In the genomic region with DNA sequence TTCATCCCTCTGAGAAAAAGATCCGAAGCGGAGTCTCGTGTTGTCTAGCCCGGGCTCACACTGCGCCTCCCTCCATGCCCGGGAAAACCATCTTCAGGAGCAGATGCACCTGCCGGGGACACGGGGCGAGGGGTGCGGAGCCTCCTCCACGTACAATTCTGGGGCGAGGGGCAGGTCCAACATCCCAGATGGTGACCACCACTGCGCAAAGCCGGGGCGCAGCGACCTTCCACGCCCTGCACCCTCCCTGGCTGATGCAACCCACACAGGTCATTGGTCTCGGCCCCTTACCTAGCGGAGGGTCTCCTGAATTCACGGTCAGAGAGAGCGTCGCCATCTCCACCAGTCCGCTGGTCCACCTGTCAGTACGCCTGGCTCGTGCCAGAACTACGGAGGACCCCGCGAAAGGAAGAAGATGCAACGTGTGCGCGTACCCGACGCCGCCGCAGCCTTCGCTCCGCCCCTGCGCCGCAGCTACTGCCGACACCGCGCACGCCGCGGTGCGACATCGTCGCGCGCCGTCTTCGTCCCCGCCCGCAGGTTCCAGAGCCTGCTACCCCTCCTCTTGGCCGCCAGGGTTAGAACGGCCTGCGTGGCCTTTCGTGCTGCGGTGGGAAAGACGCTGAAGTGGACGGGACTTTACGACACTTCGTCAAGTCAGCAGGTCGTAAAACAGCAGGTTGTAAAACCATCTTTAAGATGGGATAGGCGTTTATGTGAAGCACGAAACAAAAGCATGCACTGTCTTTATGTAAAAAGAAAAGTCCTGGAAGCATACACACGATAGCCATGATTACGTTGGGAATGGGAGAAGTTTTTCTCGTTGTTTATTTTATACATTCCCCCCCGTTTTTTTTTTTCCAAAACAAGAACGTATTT, we compare ENCODE assay signal across 1 cellular context.
TF ChIP-seq lines count a peak whose summit lies in the region.

TSS of gene EPRS1 (minus strand) at position 454 of the 879 bp plus-strand sequence. CDS start at position 337, 117 bp downstream.

TF ChIP-seq in K562, 482 proteins besides CTCF, POLR2A, EP300 and RAD21 (continued from another document and continues in another):
- TF ChIP-seq, protein P1, sequence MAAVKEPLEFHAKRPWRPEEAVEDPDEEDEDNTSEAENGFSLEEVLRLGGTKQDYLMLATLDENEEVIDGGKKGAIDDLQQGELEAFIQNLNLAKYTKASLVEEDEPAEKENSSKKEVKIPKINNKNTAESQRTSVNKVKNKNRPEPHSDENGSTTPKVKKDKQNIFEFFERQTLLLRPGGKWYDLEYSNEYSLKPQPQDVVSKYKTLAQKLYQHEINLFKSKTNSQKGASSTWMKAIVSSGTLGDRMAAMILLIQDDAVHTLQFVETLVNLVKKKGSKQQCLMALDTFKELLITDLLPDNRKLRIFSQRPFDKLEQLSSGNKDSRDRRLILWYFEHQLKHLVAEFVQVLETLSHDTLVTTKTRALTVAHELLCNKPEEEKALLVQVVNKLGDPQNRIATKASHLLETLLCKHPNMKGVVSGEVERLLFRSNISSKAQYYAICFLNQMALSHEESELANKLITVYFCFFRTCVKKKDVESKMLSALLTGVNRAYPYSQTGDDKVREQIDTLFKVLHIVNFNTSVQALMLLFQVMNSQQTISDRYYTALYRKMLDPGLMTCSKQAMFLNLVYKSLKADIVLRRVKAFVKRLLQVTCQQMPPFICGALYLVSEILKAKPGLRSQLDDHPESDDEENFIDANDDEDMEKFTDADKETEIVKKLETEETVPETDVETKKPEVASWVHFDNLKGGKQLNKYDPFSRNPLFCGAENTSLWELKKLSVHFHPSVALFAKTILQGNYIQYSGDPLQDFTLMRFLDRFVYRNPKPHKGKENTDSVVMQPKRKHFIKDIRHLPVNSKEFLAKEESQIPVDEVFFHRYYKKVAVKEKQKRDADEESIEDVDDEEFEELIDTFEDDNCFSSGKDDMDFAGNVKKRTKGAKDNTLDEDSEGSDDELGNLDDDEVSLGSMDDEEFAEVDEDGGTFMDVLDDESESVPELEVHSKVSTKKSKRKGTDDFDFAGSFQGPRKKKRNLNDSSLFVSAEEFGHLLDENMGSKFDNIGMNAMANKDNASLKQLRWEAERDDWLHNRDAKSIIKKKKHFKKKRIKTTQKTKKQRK (IDR thresholded peaks at IDR 0.05; ENCODE audit: borderline replicate concordance, low read depth, low read length), result no peak
- TF ChIP-seq, protein P2, sequence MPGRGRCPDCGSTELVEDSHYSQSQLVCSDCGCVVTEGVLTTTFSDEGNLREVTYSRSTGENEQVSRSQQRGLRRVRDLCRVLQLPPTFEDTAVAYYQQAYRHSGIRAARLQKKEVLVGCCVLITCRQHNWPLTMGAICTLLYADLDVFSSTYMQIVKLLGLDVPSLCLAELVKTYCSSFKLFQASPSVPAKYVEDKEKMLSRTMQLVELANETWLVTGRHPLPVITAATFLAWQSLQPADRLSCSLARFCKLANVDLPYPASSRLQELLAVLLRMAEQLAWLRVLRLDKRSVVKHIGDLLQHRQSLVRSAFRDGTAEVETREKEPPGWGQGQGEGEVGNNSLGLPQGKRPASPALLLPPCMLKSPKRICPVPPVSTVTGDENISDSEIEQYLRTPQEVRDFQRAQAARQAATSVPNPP (IDR thresholded peaks at IDR 0.05; ENCODE audit: borderline replicate concordance, insufficient read depth, insufficient read length), result no peak
- TF ChIP-seq, protein P3, sequence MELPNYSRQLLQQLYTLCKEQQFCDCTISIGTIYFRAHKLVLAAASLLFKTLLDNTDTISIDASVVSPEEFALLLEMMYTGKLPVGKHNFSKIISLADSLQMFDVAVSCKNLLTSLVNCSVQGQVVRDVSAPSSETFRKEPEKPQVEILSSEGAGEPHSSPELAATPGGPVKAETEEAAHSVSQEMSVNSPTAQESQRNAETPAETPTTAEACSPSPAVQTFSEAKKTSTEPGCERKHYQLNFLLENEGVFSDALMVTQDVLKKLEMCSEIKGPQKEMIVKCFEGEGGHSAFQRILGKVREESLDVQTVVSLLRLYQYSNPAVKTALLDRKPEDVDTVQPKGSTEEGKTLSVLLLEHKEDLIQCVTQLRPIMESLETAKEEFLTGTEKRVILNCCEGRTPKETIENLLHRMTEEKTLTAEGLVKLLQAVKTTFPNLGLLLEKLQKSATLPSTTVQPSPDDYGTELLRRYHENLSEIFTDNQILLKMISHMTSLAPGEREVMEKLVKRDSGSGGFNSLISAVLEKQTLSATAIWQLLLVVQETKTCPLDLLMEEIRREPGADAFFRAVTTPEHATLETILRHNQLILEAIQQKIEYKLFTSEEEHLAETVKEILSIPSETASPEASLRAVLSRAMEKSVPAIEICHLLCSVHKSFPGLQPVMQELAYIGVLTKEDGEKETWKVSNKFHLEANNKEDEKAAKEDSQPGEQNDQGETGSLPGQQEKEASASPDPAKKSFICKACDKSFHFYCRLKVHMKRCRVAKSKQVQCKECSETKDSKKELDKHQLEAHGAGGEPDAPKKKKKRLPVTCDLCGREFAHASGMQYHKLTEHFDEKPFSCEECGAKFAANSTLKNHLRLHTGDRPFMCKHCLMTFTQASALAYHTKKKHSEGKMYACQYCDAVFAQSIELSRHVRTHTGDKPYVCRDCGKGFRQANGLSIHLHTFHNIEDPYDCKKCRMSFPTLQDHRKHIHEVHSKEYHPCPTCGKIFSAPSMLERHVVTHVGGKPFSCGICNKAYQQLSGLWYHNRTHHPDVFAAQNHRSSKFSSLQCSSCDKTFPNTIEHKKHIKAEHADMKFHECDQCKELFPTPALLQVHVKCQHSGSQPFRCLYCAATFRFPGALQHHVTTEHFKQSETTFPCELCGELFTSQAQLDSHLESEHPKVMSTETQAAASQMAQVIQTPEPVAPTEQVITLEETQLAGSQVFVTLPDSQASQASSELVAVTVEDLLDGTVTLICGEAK (IDR thresholded peaks at IDR 0.05), result 0 out of 2 replicates have a peak, but pooled peaks have one; percentile 40
- TF ChIP-seq, protein P3 (CRISPR knock-in tag; IDR thresholded peaks at IDR 0.05), result no peak
- TF ChIP-seq TARDBP (IDR thresholded peaks at IDR 0.05) (peak; percentile 73; the same call in 1 of the 2 replicates), TGIF2 (CRISPR knock-in tag; IDR thresholded peaks at IDR 0.05) (no peak), ZBTB11 (CRISPR knock-in tag; IDR thresholded peaks at IDR 0.05) (peak in 1 of 3 experiments; percentile 64; a peak in 2 of 6 replicates), CTCFL (IDR thresholded peaks at IDR 0.05; ENCODE audit: borderline replicate concordance, insufficient read depth, low read depth, low read length, poor library complexity, severe bottlenecking) (peak; percentile 81), MED1 (CRISPR knock-in tag; IDR thresholded peaks at IDR 0.05; ENCODE audit: borderline replicate concordance) (no peak), PRMT5 (CRISPR knock-in tag; IDR thresholded peaks at IDR 0.05) (no peak), RBM34 (IDR thresholded peaks at IDR 0.05; ENCODE audit: borderline replicate concordance, insufficient read depth, low read length) (no peak), ZNF780A (CRISPR knock-in tag; IDR thresholded peaks at IDR 0.05) (no peak), RBM15 (IDR thresholded peaks at IDR 0.05; ENCODE audit: insufficient read depth, low read length) (no peak), TSHZ1 (CRISPR knock-in tag; IDR thresholded peaks at IDR 0.05) (no peak), LCOR (CRISPR knock-in tag; IDR thresholded peaks at IDR 0.05) (peak; percentile 95), ZNF274 (IDR thresholded peaks at IDR 0.05; ENCODE audit: borderline replicate concordance, low read depth, low read length) (no peak), THRAP3 (IDR thresholded peaks at IDR 0.05; ENCODE audit: borderline replicate concordance) (no peak), ZBTB33 (CRISPR knock-in tag; IDR thresholded peaks at IDR 0.05) (peak; percentile 76), NCOA1 (IDR thresholded peaks at IDR 0.05; ENCODE audit: low read depth) (peak; percentile 55; the same call in 1 of the 2 replicates)
